In the genomic region with DNA sequence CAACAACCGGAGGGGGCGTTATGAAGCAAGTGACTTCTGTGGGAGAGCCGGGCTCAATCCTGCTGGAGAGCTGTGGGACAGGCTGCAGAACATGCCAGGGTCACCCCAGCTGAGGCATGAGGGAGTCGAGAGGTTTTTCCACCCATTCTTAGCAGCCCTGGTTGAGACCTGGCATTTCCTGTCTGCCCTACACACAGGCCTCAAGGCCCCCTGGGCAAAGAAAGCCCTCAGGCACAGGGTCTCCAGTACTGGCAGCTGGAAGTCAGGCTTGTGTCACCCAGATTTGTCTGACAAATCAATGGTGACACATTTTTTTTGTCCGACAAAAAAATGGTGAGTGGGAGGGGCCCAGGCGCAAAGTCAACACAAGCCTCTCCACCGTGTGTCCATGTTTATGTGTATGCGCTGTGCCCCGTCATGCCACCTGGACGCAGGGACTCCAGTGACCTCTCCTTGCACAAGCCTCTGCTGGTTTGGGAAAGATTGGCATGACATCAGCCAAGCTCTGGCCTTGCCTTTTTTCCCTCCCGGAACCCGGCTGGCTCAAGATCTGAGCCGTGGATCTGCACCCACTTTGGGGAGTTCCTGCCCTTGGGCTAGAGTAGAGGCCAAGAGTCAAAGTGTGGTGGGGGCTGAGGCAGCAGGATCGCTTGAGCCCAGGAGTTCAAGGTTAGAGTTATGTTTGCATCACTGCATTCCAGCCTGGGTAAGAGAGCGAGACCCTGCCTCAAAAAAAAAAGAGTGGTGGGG, we compare ENCODE assay signal across 3 cellular contexts.
TF ChIP-seq lines count a peak whose summit lies in the region.

No MANE protein-coding gene starts in this region.

TF ChIP-seq in SK-N-SH, 30 proteins besides CTCF, POLR2A, EP300 and RAD21:
- TF ChIP-seq, protein P1, sequence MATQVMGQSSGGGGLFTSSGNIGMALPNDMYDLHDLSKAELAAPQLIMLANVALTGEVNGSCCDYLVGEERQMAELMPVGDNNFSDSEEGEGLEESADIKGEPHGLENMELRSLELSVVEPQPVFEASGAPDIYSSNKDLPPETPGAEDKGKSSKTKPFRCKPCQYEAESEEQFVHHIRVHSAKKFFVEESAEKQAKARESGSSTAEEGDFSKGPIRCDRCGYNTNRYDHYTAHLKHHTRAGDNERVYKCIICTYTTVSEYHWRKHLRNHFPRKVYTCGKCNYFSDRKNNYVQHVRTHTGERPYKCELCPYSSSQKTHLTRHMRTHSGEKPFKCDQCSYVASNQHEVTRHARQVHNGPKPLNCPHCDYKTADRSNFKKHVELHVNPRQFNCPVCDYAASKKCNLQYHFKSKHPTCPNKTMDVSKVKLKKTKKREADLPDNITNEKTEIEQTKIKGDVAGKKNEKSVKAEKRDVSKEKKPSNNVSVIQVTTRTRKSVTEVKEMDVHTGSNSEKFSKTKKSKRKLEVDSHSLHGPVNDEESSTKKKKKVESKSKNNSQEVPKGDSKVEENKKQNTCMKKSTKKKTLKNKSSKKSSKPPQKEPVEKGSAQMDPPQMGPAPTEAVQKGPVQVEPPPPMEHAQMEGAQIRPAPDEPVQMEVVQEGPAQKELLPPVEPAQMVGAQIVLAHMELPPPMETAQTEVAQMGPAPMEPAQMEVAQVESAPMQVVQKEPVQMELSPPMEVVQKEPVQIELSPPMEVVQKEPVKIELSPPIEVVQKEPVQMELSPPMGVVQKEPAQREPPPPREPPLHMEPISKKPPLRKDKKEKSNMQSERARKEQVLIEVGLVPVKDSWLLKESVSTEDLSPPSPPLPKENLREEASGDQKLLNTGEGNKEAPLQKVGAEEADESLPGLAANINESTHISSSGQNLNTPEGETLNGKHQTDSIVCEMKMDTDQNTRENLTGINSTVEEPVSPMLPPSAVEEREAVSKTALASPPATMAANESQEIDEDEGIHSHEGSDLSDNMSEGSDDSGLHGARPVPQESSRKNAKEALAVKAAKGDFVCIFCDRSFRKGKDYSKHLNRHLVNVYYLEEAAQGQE (IDR thresholded peaks at IDR 0.05; ENCODE audit: low read depth, low read length), result no peak

TF ChIP-seq in SK-N-SH treated with all-trans-retinoic acid at 6 μM for 48 hours, 23 proteins besides CTCF, POLR2A, EP300 and RAD21:
- no peak for TF ChIP-seq CSDC2 (CRISPR knock-in tag; IDR thresholded peaks at IDR 0.05)
- TF ChIP-seq, protein P2, sequence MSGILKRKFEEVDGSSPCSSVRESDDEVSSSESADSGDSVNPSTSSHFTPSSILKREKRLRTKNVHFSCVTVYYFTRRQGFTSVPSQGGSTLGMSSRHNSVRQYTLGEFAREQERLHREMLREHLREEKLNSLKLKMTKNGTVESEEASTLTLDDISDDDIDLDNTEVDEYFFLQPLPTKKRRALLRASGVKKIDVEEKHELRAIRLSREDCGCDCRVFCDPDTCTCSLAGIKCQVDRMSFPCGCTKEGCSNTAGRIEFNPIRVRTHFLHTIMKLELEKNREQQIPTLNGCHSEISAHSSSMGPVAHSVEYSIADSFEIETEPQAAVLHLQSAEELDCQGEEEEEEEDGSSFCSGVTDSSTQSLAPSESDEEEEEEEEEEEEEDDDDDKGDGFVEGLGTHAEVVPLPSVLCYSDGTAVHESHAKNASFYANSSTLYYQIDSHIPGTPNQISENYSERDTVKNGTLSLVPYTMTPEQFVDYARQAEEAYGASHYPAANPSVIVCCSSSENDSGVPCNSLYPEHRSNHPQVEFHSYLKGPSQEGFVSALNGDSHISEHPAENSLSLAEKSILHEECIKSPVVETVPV (CRISPR knock-in tag; IDR thresholded peaks at IDR 0.05), result no peak
- no peak for TF ChIP-seq ZFP30 (CRISPR knock-in tag; IDR thresholded peaks at IDR 0.05)
- TF ChIP-seq, protein P3, sequence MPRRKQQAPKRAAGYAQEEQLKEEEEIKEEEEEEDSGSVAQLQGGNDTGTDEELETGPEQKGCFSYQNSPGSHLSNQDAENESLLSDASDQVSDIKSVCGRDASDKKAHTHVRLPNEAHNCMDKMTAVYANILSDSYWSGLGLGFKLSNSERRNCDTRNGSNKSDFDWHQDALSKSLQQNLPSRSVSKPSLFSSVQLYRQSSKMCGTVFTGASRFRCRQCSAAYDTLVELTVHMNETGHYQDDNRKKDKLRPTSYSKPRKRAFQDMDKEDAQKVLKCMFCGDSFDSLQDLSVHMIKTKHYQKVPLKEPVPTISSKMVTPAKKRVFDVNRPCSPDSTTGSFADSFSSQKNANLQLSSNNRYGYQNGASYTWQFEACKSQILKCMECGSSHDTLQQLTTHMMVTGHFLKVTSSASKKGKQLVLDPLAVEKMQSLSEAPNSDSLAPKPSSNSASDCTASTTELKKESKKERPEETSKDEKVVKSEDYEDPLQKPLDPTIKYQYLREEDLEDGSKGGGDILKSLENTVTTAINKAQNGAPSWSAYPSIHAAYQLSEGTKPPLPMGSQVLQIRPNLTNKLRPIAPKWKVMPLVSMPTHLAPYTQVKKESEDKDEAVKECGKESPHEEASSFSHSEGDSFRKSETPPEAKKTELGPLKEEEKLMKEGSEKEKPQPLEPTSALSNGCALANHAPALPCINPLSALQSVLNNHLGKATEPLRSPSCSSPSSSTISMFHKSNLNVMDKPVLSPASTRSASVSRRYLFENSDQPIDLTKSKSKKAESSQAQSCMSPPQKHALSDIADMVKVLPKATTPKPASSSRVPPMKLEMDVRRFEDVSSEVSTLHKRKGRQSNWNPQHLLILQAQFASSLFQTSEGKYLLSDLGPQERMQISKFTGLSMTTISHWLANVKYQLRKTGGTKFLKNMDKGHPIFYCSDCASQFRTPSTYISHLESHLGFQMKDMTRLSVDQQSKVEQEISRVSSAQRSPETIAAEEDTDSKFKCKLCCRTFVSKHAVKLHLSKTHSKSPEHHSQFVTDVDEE (CRISPR knock-in tag; IDR thresholded peaks at IDR 0.05), result no peak
- TF ChIP-seq ZNF565 (CRISPR knock-in tag; conservative IDR thresholded peaks at IDR 0.05; ENCODE audit: low read depth), result no peak
- TF ChIP-seq BACH2 (CRISPR knock-in tag; IDR thresholded peaks at IDR 0.05; ENCODE audit: borderline replicate concordance), result no peak
- no peak for TF ChIP-seq OSR1 (CRISPR knock-in tag; IDR thresholded peaks at IDR 0.05)
- no peak for TF ChIP-seq ESRRG (CRISPR knock-in tag; IDR thresholded peaks at IDR 0.05)
- TF ChIP-seq, protein P4, sequence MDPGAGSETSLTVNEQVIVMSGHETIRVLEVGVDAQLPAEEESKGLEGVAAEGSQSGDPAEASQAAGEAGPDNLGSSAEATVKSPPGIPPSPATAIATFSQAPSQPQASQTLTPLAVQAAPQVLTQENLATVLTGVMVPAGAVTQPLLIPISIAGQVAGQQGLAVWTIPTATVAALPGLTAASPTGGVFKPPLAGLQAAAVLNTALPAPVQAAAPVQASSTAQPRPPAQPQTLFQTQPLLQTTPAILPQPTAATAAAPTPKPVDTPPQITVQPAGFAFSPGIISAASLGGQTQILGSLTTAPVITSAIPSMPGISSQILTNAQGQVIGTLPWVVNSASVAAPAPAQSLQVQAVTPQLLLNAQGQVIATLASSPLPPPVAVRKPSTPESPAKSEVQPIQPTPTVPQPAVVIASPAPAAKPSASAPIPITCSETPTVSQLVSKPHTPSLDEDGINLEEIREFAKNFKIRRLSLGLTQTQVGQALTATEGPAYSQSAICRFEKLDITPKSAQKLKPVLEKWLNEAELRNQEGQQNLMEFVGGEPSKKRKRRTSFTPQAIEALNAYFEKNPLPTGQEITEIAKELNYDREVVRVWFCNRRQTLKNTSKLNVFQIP (CRISPR knock-in tag; IDR thresholded peaks at IDR 0.05; ENCODE audit: borderline replicate concordance, low read depth), result no peak
- no peak for TF ChIP-seq ZNF70 (CRISPR knock-in tag; IDR thresholded peaks at IDR 0.05)
- no peak for TF ChIP-seq ZNF8 (CRISPR knock-in tag; IDR thresholded peaks at IDR 0.05)
- TF ChIP-seq, protein P5, sequence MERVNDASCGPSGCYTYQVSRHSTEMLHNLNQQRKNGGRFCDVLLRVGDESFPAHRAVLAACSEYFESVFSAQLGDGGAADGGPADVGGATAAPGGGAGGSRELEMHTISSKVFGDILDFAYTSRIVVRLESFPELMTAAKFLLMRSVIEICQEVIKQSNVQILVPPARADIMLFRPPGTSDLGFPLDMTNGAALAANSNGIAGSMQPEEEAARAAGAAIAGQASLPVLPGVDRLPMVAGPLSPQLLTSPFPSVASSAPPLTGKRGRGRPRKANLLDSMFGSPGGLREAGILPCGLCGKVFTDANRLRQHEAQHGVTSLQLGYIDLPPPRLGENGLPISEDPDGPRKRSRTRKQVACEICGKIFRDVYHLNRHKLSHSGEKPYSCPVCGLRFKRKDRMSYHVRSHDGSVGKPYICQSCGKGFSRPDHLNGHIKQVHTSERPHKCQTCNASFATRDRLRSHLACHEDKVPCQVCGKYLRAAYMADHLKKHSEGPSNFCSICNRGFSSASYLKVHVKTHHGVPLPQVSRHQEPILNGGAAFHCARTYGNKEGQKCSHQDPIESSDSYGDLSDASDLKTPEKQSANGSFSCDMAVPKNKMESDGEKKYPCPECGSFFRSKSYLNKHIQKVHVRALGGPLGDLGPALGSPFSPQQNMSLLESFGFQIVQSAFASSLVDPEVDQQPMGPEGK (CRISPR knock-in tag; IDR thresholded peaks at IDR 0.05; ENCODE audit: borderline replicate concordance), result no peak
- no peak for TF ChIP-seq ZFP3 (CRISPR knock-in tag; IDR thresholded peaks at IDR 0.05)
- TF ChIP-seq RARB (CRISPR knock-in tag; IDR thresholded peaks at IDR 0.05), result no peak
- no peak for TF ChIP-seq ISL1 (CRISPR knock-in tag; IDR thresholded peaks at IDR 0.05)

TF ChIP-seq in K562, 482 proteins besides CTCF, POLR2A, EP300 and RAD21:
- no peak for TF ChIP-seq SP1 (CRISPR knock-in tag; IDR thresholded peaks at IDR 0.05)
- TF ChIP-seq ZNF384 (IDR thresholded peaks at IDR 0.05; ENCODE audit: low read depth, low read length), result peak; percentile 57
- TF ChIP-seq, protein P6, sequence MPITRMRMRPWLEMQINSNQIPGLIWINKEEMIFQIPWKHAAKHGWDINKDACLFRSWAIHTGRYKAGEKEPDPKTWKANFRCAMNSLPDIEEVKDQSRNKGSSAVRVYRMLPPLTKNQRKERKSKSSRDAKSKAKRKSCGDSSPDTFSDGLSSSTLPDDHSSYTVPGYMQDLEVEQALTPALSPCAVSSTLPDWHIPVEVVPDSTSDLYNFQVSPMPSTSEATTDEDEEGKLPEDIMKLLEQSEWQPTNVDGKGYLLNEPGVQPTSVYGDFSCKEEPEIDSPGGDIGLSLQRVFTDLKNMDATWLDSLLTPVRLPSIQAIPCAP (CRISPR knock-in tag; IDR thresholded peaks at IDR 0.05; ENCODE audit: borderline replicate concordance), result no peak
